Comparison of ENCODE assay signal across 1 cellular context in genomic region chr15:78811825-78812183, GRCh38.
TF ChIP-seq lines count a peak whose summit lies in the region.

No MANE protein-coding gene starts in this region.

TF ChIP-seq in GM12878, 131 proteins besides CTCF, POLR2A, EP300 and RAD21 (continued from another document):
- TF ChIP-seq MLLT1 (IDR thresholded peaks at IDR 0.05) (no peak), CREM (IDR thresholded peaks at IDR 0.05; ENCODE audit: low read depth) (no peak), SUPT20H (IDR thresholded peaks at IDR 0.05; ENCODE audit: borderline replicate concordance, control insufficient read depth, low read depth, low read length) (no peak), RCOR1 (conservative IDR thresholded peaks at IDR 0.05; ENCODE audit: low read depth, low read length) (no peak)
